In genomic region chr1:54575161-54575560, GRCh38 we compare ENCODE assay signal across 32 cellular contexts. TPM values are rescaled to one million over a fixed set of nuclear protein-coding genes. Genes with fewer than 3 reads are reported as not detected.
DNase-seq lines count a peak whose midpoint lies in the region; ATAC-seq, FAIRE-seq and TF ChIP-seq lines count a peak whose summit lies in the region.
"Had no signal": no experiment of that assay in that cellular context is flagged by ENCODE, and none has a peak within 500 bp of the region (broad histone marks: within the 10 kb centered on the region; RNA-seq: fewer than 3 reads in every experiment).

No MANE protein-coding gene starts in this region.

- ATAC-seq in WTC11 (peak; percentile 17), left cardiac atrium (peak; percentile 39 to 40), GM18511 (IDR thresholded peaks at IDR 0.05; ENCODE audit: unreplicated experiment) (no peak)
- no peak for ATAC-seq in activated T-cell treated with anti-CD3 and anti-CD28 coated beads, Interleukin-2, amount 50 U/mL, for 4 hours
- ATAC-seq: activated naive CD8-positive, alpha-beta T cell treated with anti-CD3 and anti-CD28 coated beads, Interleukin-2, amount 50 U/mL, for 24 hours had no signal

- FAIRE-seq in RCC 7860 (lab: Jason Lieb, UNC) = no peak
- FAIRE-seq: A204.1, H54 had no signal

- DNase-seq in WTC11 (ENCODE audit: low spot score) (no peak), left cardiac atrium (no peak), neural crest cell (ENCODE audit: low read depth, low spot score) (no peak), T-helper 9 cell (no peak), RCC 7860 (ENCODE audit: low spot score) (no peak)
- DNase-seq in activated T-cell treated with anti-CD3 and anti-CD28 coated beads, Interleukin-2, amount 50 U/mL, for 4 hours = no peak
- DNase-seq: activated CD4-positive, alpha-beta T cell treated with anti-CD3 and anti-CD28 coated beads for 48 hours; activated CD8-positive, alpha-beta memory T cell treated with anti-CD3 and anti-CD28 coated beads for 24 hours; activated naive CD8-positive, alpha-beta T cell treated with anti-CD3 and anti-CD28 coated beads, Interleukin-2, amount 50 U/mL, for 24 hours; CD4-positive, alpha-beta T cell; cerebellar nuclear complex; KBM-7; mesenchymal stem cell; MM.1S; naive B cell; NCI-H2081 treated with DMSO at 0.1 percent for 48 hours; NCI-H748 treated with DMSO at 0.1 percent for 48 hours; nucleus accumbens; stimulated activated CD4-positive, alpha-beta T cell treated with anti-CD3 and anti-CD28 coated beads, Interleukin-12 subunit alpha, Interleukin-12 subunit beta, amount 100 ng/mL, for 4 hours; stimulated activated CD4-positive, alpha-beta T cell treated with anti-CD3 and anti-CD28 coated beads, Interleukin-4, amount 100 ng/mL, for 1 hour; T-helper 1 cell; transverse colon had no signal

- POLR2A ChIA-PET in WTC11 (lab: Charles Lee) = no interaction called here

- H3K9me3 Mint-ChIP-seq in WTC11 = no peaks in the 10 kb centered on the region
- H3K9me3 Mint-ChIP-seq in neural crest cell = no peaks in the 10 kb centered on the region
- H3K9me3 Mint-ChIP-seq in activated T-cell treated with anti-CD3 and anti-CD28 coated beads, Interleukin-2, amount 50 U/mL, for 4 hours = no peaks in the 10 kb centered on the region
- H3K9me3 Mint-ChIP-seq: activated naive CD8-positive, alpha-beta T cell treated with anti-CD3 and anti-CD28 coated beads, Interleukin-2, amount 50 U/mL, for 24 hours; CD4-positive, alpha-beta T cell; naive B cell had no signal

- no peak overlapping the region for H3K27ac Mint-ChIP-seq in WTC11
- no peak overlapping the region for H3K27ac Mint-ChIP-seq in neural crest cell (ENCODE audit: unreplicated experiment)
- H3K27ac Mint-ChIP-seq: activated naive CD8-positive, alpha-beta T cell treated with anti-CD3 and anti-CD28 coated beads, Interleukin-2, amount 50 U/mL, for 24 hours; CD4-positive, alpha-beta T cell; naive B cell had no signal

- TF ChIP-seq CTCF in GM12873 (IDR thresholded peaks at IDR 0.05; ENCODE audit: insufficient read depth, low read depth, low read length, missing control alignments) = peak; percentile 13
- TF ChIP-seq CTCF in WTC11 (IDR thresholded peaks at IDR 0.05) = no peak
- TF ChIP-seq CTCF in neural crest cell (conservative IDR thresholded peaks at IDR 0.05) = peak; percentile 32

- no peak overlapping the region for H3K4me3 Mint-ChIP-seq in WTC11
- H3K4me3 Mint-ChIP-seq in neural crest cell = no peak overlapping the region
- no peak overlapping the region for H3K4me3 Mint-ChIP-seq in activated T-cell treated with anti-CD3 and anti-CD28 coated beads, Interleukin-2, amount 50 U/mL, for 4 hours
- H3K4me3 Mint-ChIP-seq: activated naive CD8-positive, alpha-beta T cell treated with anti-CD3 and anti-CD28 coated beads, Interleukin-2, amount 50 U/mL, for 24 hours; CD4-positive, alpha-beta T cell had no signal

- H3K36me3 Mint-ChIP-seq in WTC11 (no peaks in the 10 kb centered on the region), neural crest cell (ENCODE audit: low read depth) (no peaks in the 10 kb centered on the region)
- H3K36me3 Mint-ChIP-seq in activated T-cell treated with anti-CD3 and anti-CD28 coated beads, Interleukin-2, amount 50 U/mL, for 4 hours (ENCODE audit: insufficient read depth) = no peaks in the 10 kb centered on the region
- H3K36me3 Mint-ChIP-seq: naive B cell had no signal

- H3K27me3 Mint-ChIP-seq in WTC11 (ENCODE audit: low read depth) = no peaks in the 10 kb centered on the region
- H3K27me3 Mint-ChIP-seq in neural crest cell (ENCODE audit: low read depth) = no peaks in the 10 kb centered on the region
- no peaks in the 10 kb centered on the region for H3K27me3 Mint-ChIP-seq in activated T-cell treated with anti-CD3 and anti-CD28 coated beads, Interleukin-2, amount 50 U/mL, for 4 hours (ENCODE audit: low read depth)
- H3K27me3 Mint-ChIP-seq: activated naive CD8-positive, alpha-beta T cell treated with anti-CD3 and anti-CD28 coated beads, Interleukin-2, amount 50 U/mL, for 24 hours; CD4-positive, alpha-beta T cell had no signal

- intact Hi-C loops in left cardiac atrium (cut with DNase I) = no loop called here

- CTCF ChIA-PET in WTC11 (lab: Charles Lee) = interaction anchor here (1.0 to 1.7 kb wide), 2 partner anchors 10 to 28 kb away, joined by 3 to 7 read pairs; no protein-coding TSS in a partner anchor

- peaks cover 57% of the 10 kb centered on the region for H3K4me1 Mint-ChIP-seq in WTC11
- H3K4me1 Mint-ChIP-seq in neural crest cell = peaks cover 31% of the 10 kb centered on the region
- H3K4me1 Mint-ChIP-seq in activated T-cell treated with anti-CD3 and anti-CD28 coated beads, Interleukin-2, amount 50 U/mL, for 4 hours (ENCODE audit: low read depth) = no peaks in the 10 kb centered on the region

TF ChIP-seq in WTC11, 78 proteins besides CTCF, POLR2A, EP300 and RAD21:
- peak; percentile 21; the same call in 1 of the 2 replicates for TF ChIP-seq ZNF121 (CRISPR knock-in tag; IDR thresholded peaks at IDR 0.05)
- no peak for TF ChIP-seq SMAD3 (CRISPR knock-in tag; IDR thresholded peaks at IDR 0.05; ENCODE audit: borderline replicate concordance)
- TF ChIP-seq, protein P1, sequence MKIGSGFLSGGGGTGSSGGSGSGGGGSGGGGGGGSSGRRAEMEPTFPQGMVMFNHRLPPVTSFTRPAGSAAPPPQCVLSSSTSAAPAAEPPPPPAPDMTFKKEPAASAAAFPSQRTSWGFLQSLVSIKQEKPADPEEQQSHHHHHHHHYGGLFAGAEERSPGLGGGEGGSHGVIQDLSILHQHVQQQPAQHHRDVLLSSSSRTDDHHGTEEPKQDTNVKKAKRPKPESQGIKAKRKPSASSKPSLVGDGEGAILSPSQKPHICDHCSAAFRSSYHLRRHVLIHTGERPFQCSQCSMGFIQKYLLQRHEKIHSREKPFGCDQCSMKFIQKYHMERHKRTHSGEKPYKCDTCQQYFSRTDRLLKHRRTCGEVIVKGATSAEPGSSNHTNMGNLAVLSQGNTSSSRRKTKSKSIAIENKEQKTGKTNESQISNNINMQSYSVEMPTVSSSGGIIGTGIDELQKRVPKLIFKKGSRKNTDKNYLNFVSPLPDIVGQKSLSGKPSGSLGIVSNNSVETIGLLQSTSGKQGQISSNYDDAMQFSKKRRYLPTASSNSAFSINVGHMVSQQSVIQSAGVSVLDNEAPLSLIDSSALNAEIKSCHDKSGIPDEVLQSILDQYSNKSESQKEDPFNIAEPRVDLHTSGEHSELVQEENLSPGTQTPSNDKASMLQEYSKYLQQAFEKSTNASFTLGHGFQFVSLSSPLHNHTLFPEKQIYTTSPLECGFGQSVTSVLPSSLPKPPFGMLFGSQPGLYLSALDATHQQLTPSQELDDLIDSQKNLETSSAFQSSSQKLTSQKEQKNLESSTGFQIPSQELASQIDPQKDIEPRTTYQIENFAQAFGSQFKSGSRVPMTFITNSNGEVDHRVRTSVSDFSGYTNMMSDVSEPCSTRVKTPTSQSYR (CRISPR knock-in tag; IDR thresholded peaks at IDR 0.05) = no peak
- no peak for TF ChIP-seq KAT7 (CRISPR knock-in tag; IDR thresholded peaks at IDR 0.05; ENCODE audit: borderline replicate concordance)

RNA-seq across cellular contexts. Expression of gene ACOT11, which starts 27.1 kb away (rescaled TPM):
- total RNA-seq in WTC11 (2021) = 3.8 to 4.4 TPM (median 4.2 TPM) in 3 replicates
- total RNA-seq in left cardiac atrium = 10 to 100 TPM; 15.2 to 23.3 TPM
- 2.7 and 3.1 TPM in 2 replicates for total RNA-seq in neural crest cell
- under 1 TPM; 0.25 to 0.35 (median 0.34) TPM for total RNA-seq in activated T-cell treated with anti-CD3 and anti-CD28 coated beads, Interleukin-2, amount 50 U/mL, for 4 hours

RNA-seq across cellular contexts. Expression of gene FAM151A, which starts 48.2 kb away (rescaled TPM):
- total RNA-seq in WTC11 (2021) (0.11 TPM in 1 of 3 replicates, not detected in the others), left cardiac atrium (under 1 TPM; 0.15 to 0.29 TPM), neural crest cell (not detected in 2 replicates)
- total RNA-seq in activated T-cell treated with anti-CD3 and anti-CD28 coated beads, Interleukin-2, amount 50 U/mL, for 4 hours = not detected
- total RNA-seq: CD4-positive, alpha-beta T cell; Daoy; HT1080; kidney epithelial cell; renal cortical epithelial cell; RPMI7951; SK-MEL-5 had no signal

Comparison
In these comparisons a context has a peak if more than half of its experiments do, and no peak if none do; other contexts are left out.
1. ATAC-seq: peak in WTC11 (single experiment) and left cardiac atrium (2 of 2); none in GM18511 (single experiment) and activated T-cell treated with anti-CD3 and anti-CD28 coated beads, Interleukin-2, amount 50 U/mL, for 4 hours (0 of 2).